ENCODE assay signal across 21 cellular contexts in the genomic region with DNA sequence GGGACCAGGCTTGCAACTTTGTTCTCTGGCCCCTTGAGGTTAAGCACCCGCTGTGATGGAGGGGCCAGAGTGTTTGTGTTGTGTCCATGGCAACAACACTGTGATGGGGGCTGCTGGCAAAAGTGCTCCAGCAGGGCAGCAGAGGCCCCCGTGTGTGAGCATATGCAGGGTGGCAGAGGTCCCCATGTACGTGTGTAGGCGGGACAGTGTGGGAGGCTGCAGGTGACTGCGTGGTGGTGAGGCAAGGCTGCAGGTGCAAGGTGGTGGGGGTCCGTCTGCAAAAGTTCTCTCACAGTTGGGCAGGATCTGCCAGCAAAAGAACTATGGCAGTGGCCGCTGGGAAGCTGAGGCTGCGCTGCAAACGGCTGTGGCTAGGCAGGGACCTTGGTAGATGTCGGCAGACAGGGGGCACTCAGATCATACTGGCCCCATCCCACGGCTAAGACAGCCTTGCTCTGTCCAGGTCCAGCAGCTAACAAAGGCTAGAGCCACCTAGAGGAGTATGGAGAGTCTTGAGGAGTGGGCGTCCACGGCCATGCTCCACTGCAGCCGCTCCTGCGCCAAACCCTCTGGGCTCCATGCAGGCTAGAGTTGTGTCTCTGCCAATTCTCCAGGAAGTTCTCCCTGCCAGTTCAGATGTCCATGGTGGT. TPM values are rescaled to one million over a fixed set of nuclear protein-coding genes. Genes with fewer than 3 reads are reported as not detected.
A peak's percentile ranks its signal among the peaks of the same experiment; 100 is the strongest.
DNase-seq lines count a peak whose midpoint lies in the region; TF ChIP-seq lines count a peak whose summit lies in the region.
"Had no signal": no experiment of that assay in that cellular context is flagged by ENCODE, and none has a peak within 500 bp of the region (broad histone marks: within the 10 kb centered on the region; RNA-seq: fewer than 3 reads in every experiment).

No MANE protein-coding gene starts in this region.

- H3K27ac Mint-ChIP-seq in neural crest cell (ENCODE audit: unreplicated experiment) = peak overlapping the region; percentile 78

- no peaks in the 10 kb centered on the region for H3K36me3 Mint-ChIP-seq in neural crest cell (ENCODE audit: low read depth)
- H3K36me3 Mint-ChIP-seq: CD4-positive, CD25-positive, alpha-beta regulatory T cell; CD8-positive, alpha-beta memory T cell had no signal

- peaks cover 6% of the 10 kb centered on the region for H3K4me1 Mint-ChIP-seq in neural crest cell
- H3K4me1 Mint-ChIP-seq: CD4-positive, CD25-positive, alpha-beta regulatory T cell; CD8-positive, alpha-beta memory T cell had no signal

- peaks cover under 1% of the 10 kb centered on the region for H3K9me3 Mint-ChIP-seq in neural crest cell
- H3K9me3 Mint-ChIP-seq: CD8-positive, alpha-beta memory T cell had no signal

- peak; percentile 13 for DNase-seq in ELF-1 (ENCODE audit: low read depth, low spot score)
- DNase-seq in NB4 (ENCODE audit: low read depth) = peak; percentile 1
- DNase-seq in iPS DF 19.7 (ENCODE audit: low read depth, low spot score) = peak; percentile 5
- no peak for DNase-seq in neural crest cell (ENCODE audit: low read depth, low spot score)
- DNase-seq in KBM-7 = no peak
- DNase-seq in SW 1271 (lab: John Stamatoyannopoulos, UW) = no peak
- no peak for DNase-seq in T-helper 9 cell
- DNase-seq: 8988T; BE2C; C1 segment of cervical spinal cord; CD4-positive, CD25-positive, alpha-beta regulatory T cell; CD8-positive, alpha-beta memory T cell; COR-L47; DMS 273 treated with DMSO at 0.1 percent for 48 hours; DMS53; DND-41; GF-D8; GOT3 had no signal

- no peak overlapping the region for H3K4me3 ChIP-seq in NB4 (ENCODE audit: low read depth, low read length)
- H3K4me3 ChIP-seq: HAP-1 had no signal

- TF ChIP-seq CTCF in NB4 (IDR thresholded peaks at IDR 0.05; ENCODE audit: low read depth, low read length) (no peak), neural crest cell (conservative IDR thresholded peaks at IDR 0.05) (no peak)

- TF ChIP-seq POLR2A in NB4 (IDR thresholded peaks at IDR 0.05; ENCODE audit: extremely low read depth, insufficient read length) = no peak

- in situ Hi-C loops in KBM-7 (cut with MboI; ENCODE audit: low pct_unique_long_range_greater_than_20kb, low sequenced_read_pairs) = no loop called here

- H3K4me3 Mint-ChIP-seq in neural crest cell = no peak overlapping the region
- H3K4me3 Mint-ChIP-seq: CD4-positive, CD25-positive, alpha-beta regulatory T cell; CD8-positive, alpha-beta memory T cell had no signal

- peaks cover 2% of the 10 kb centered on the region for H3K27me3 Mint-ChIP-seq in neural crest cell (ENCODE audit: low read depth)

RNA-seq across cellular contexts. Expression of a gene that starts 46.8 kb away (rescaled TPM):
- total RNA-seq in neural crest cell = not detected in 2 replicates
- total RNA-seq: A673; CD4-positive, CD25-positive, alpha-beta regulatory T cell; CD8-positive, alpha-beta memory T cell; HT-29 had no signal

Comparison
In these comparisons a context has a peak if more than half of its experiments do, and no peak if none do; other contexts are left out.
1. DNase-seq: peak in ELF-1 (single experiment), NB4 (single experiment) and iPS DF 19.7 (single experiment); none in neural crest cell (single experiment), KBM-7 (single experiment), SW 1271 (0 of 2) and T-helper 9 cell (single experiment).